Comparison of ENCODE assay signal across 1 cellular context in the genomic region with DNA sequence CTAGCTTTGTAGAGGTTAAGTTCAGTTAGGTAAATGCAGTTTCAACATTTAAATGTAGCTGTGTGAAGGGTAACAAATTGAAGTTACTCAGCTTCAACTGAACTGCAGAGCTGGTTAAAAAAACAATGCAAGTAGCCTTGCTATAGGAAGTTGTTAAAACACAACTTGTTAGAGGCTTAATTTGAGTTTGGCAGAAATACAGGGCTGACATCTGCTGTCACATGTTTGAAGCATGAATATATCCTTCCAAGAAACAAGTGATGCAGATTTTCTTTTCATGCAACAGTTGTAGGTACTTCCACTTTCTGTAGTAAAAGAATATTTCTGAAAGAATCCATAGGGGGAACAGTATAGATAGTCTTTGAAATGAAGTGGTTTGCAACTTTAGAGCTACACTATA.
TF ChIP-seq lines count a peak whose summit lies in the region.

No MANE protein-coding gene starts in this region.

TF ChIP-seq in SK-N-SH treated with all-trans-retinoic acid at 6 μM for 48 hours, 23 proteins besides CTCF, POLR2A, EP300 and RAD21 (continued from another document):
- TF ChIP-seq, protein P1, sequence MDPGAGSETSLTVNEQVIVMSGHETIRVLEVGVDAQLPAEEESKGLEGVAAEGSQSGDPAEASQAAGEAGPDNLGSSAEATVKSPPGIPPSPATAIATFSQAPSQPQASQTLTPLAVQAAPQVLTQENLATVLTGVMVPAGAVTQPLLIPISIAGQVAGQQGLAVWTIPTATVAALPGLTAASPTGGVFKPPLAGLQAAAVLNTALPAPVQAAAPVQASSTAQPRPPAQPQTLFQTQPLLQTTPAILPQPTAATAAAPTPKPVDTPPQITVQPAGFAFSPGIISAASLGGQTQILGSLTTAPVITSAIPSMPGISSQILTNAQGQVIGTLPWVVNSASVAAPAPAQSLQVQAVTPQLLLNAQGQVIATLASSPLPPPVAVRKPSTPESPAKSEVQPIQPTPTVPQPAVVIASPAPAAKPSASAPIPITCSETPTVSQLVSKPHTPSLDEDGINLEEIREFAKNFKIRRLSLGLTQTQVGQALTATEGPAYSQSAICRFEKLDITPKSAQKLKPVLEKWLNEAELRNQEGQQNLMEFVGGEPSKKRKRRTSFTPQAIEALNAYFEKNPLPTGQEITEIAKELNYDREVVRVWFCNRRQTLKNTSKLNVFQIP (CRISPR knock-in tag; IDR thresholded peaks at IDR 0.05; ENCODE audit: borderline replicate concordance, low read depth): no peak
- TF ChIP-seq ZC3H10 (CRISPR knock-in tag; IDR thresholded peaks at IDR 0.05): no peak
- no peak for TF ChIP-seq TCF4 (CRISPR knock-in tag; IDR thresholded peaks at IDR 0.05; ENCODE audit: borderline replicate concordance)
- no peak for TF ChIP-seq BACH2 (CRISPR knock-in tag; IDR thresholded peaks at IDR 0.05; ENCODE audit: borderline replicate concordance)
- TF ChIP-seq, protein P2, sequence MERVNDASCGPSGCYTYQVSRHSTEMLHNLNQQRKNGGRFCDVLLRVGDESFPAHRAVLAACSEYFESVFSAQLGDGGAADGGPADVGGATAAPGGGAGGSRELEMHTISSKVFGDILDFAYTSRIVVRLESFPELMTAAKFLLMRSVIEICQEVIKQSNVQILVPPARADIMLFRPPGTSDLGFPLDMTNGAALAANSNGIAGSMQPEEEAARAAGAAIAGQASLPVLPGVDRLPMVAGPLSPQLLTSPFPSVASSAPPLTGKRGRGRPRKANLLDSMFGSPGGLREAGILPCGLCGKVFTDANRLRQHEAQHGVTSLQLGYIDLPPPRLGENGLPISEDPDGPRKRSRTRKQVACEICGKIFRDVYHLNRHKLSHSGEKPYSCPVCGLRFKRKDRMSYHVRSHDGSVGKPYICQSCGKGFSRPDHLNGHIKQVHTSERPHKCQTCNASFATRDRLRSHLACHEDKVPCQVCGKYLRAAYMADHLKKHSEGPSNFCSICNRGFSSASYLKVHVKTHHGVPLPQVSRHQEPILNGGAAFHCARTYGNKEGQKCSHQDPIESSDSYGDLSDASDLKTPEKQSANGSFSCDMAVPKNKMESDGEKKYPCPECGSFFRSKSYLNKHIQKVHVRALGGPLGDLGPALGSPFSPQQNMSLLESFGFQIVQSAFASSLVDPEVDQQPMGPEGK (CRISPR knock-in tag; IDR thresholded peaks at IDR 0.05; ENCODE audit: borderline replicate concordance): no peak
TF ChIP-seq in SK-N-SH treated with all-trans-retinoic acid at 6 μM for 48 hours: peak in this region for 0.
